In the genomic region with DNA sequence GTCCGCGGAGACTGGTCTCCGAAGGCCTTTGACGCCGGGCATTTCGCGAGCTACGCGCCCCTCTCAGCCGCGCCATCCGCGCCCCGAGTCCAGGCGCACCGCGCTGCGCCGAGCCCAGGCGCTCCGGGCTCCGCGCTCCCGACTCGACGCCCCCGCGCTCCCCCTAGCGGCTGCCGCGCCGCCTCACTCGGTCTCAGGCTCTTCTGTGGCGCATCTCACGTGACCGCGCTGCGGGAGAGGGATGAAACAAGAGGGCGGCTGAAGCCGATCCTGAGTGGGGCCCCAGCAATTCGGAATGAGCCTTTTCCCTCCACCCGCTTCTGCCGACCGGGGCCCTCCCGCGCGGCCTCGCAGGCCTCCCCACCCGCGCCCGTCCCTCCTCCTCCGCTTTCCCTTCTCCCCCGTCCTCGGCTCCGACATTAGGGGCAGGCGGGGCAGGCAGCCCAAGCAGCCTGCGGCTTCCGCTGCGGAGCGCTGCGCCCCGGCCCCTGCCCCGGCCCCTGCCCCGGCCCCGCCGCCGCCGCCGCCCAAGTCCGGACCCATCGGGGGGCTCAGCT, we compare ENCODE assay signal across 8 cellular contexts. TPM values are rescaled to one million over a fixed set of nuclear protein-coding genes. Genes with fewer than 3 reads are reported as not detected.
DNase-seq lines count a peak whose midpoint lies in the region; ATAC-seq, FAIRE-seq and TF ChIP-seq lines count a peak whose summit lies in the region.

No MANE protein-coding gene starts in this region.

- H3K9me3 ChIP-seq in HAP-1, result no peaks in the 10 kb centered on the region
- no peaks in the 10 kb centered on the region for H3K9me3 ChIP-seq in pancreas
- no peaks in the 10 kb centered on the region for H3K9me3 ChIP-seq in tibial artery

- in situ Hi-C loops in HAP-1 (cut with MboI; ENCODE audit: low sequenced_read_pairs) (no loop called here), SK-MEL-5 (cut with HindIII; ENCODE audit: low pct_unique_long_range_greater_than_20kb, low sequenced_read_pairs) (no loop called here)

- H3K4me3 ChIP-seq in HAP-1, result peak overlapping the region; percentile 88
- peak overlapping the region; percentile 36 to 74 (median 44) for H3K4me3 ChIP-seq in pancreas
- H3K4me3 ChIP-seq in tibial artery, result peak overlapping the region; percentile 63 to 67

- H3K4me1 ChIP-seq in HAP-1, result no peaks in the 10 kb centered on the region; the same call in 1 of the 2 replicates
- peaks cover 0 to 4% (median 0%) of the 10 kb centered on the region in 3 donors for H3K4me1 ChIP-seq in pancreas
- H3K4me1 ChIP-seq in tibial artery, result peaks cover 0 to 22% (median 15%) of the 10 kb centered on the region in 4 donors

- WGBS in pancreas, 2 donors, result 0% methylated on average over 27 to 71 of the region's 71 CpGs

- peak; percentile 88 to 92 (median 91) for TF ChIP-seq CTCF in pancreas (IDR thresholded peaks at IDR 0.05)
- peak; percentile 89 to 92 for TF ChIP-seq CTCF in tibial artery (IDR thresholded peaks at IDR 0.05)

- H3K36me3 ChIP-seq in HAP-1 (replicated peaks) (peaks cover 5% of the 10 kb centered on the region), pancreas (no peaks in the 10 kb centered on the region), tibial artery (no peaks in the 10 kb centered on the region)

- peak overlapping the region in 3 of 4 donors; percentile 40 to 71 (median 70) for H3K27ac ChIP-seq in pancreas
- H3K27ac ChIP-seq in tibial artery, result peak overlapping the region; percentile 59 to 60

- peak; percentile 64 for DNase-seq in GM04504 (ENCODE audit: low read depth)
- DNase-seq in HAP-1 (ENCODE audit: low spot score in 2 of 2), result peak; percentile 81 to 95
- peak; percentile 78 for DNase-seq in M059J (ENCODE audit: low read depth)
- peak; percentile 95 for DNase-seq in SK-MEL-5 (ENCODE audit: low read depth, low spot score)
- DNase-seq in activated naive CD4-positive, alpha-beta T cell treated with anti-CD3 and anti-CD28 coated beads, Interleukin-2, amount 50 U/mL, for 16 hours, result peak; percentile 93
- DNase-seq in head of caudate nucleus, result peak; percentile 88 to 98 (median 96)
- DNase-seq in pancreas, result peak; percentile 78 to 97 (median 88)
- DNase-seq in tibial artery, result peak; percentile 94

- intact Hi-C loops in head of caudate nucleus (cut with DNase I) (loop anchor here (1.0 kb wide), 1 partner anchor 42 kb away; no protein-coding TSS in a partner anchor), pancreas (cut with DNase I) (no loop called here), tibial artery (cut with DNase I; ENCODE audit: low total_unique reads) (loop anchor here (5.0 kb wide), 1 partner anchor 42 kb away; a partner anchor contains a TSS)

- no peaks in the 10 kb centered on the region for H3K27me3 ChIP-seq in HAP-1 (ENCODE audit: low read depth)
- no peaks in the 10 kb centered on the region for H3K27me3 ChIP-seq in pancreas
- H3K27me3 ChIP-seq in tibial artery, result peaks cover 0 to 12% of the 10 kb centered on the region in 2 donors

- ATAC-seq in pancreas, result peak; percentile 92 to 96 (median 93)

- no peak for FAIRE-seq in pancreas (lab: Jason Lieb, UNC)

RNA-seq across cellular contexts. Expression of a gene that starts 42.5 kb away (rescaled TPM):
- total RNA-seq in M059J (2014; rRNA removed; shearing (Covaris generic)), result 96.3 and 118 TPM in 2 replicates
- 221 and 235 TPM in 2 replicates for total RNA-seq in SK-MEL-5 (2014; rRNA removed; shearing (Covaris generic))
- polyA plus RNA-seq in SK-MEL-5 (2015; cell fraction: cytosol; rRNA removed), result 141 and 180 TPM in 2 replicates
- polyA plus RNA-seq in SK-MEL-5 (2015; cell fraction: nucleus; rRNA removed), result 192 and 260 TPM in 2 replicates
- total RNA-seq in pancreas, result 10 to 100 TPM; 21.2 to 34.1 (median 28.2) TPM
- polyA plus RNA-seq in pancreas, result 10 to 100 TPM; 27.7 to 46.0 TPM

Comparison
In these comparisons a context has a peak if more than half of its experiments do, and no peak if none do; other contexts are left out.
1. Peak in every context shown above with its lines: DNase-seq, ATAC-seq, H3K4me3 ChIP-seq and H3K27ac ChIP-seq.
2. intact Hi-C loops: an anchor here in head of caudate nucleus (1.0 kb wide) and tibial artery (5.0 kb wide); none called in pancreas.